In genomic region chr16:79055251-79055972, GRCh38 we compare ENCODE assay signal across 14 cellular contexts.
DNase-seq lines count a peak whose midpoint lies in the region; ATAC-seq and TF ChIP-seq lines count a peak whose summit lies in the region.
"Had no signal": no experiment of that assay in that cellular context is flagged by ENCODE, and none has a peak within 500 bp of the region (broad histone marks: within the 10 kb centered on the region; RNA-seq: fewer than 3 reads in every experiment).

No MANE protein-coding gene starts in this region.

- no peak overlapping the region for H3K9ac ChIP-seq in Loucy (ENCODE audit: low read depth, low read length, poor library complexity, severe bottlenecking)

- H3K9me2 ChIP-seq in Loucy (replicated peaks; ENCODE audit: low read depth, low read length) (no peaks in the 10 kb centered on the region), hepatocyte (replicated peaks; ENCODE audit: insufficient read depth) (no peaks in the 10 kb centered on the region)

- intact Hi-C loops in mucosa of descending colon (cut with DNase I, micrococcal nuclease) = no loop called here
- intact Hi-C loops in Right ventricle myocardium inferior (cut with DNase I) = no loop called here

- peak overlapping the region; percentile 63 for H3K4me2 ChIP-seq in Loucy (ENCODE audit: low read depth, low read length, poor library complexity, severe bottlenecking)
- no peak overlapping the region for H3K4me2 ChIP-seq in hepatocyte

- DNase-seq in hepatocyte (ENCODE audit: low spot score) (no peak), mucosa of descending colon (no peak), Right ventricle myocardium inferior (ENCODE audit: missing footprints) (no peak), COR-L47 (lab: John Stamatoyannopoulos, UW) (no peak)
- no peak for DNase-seq in effector memory CD4-positive, alpha-beta T cell
- DNase-seq: C1 segment of cervical spinal cord; Caco-2; CD4-positive, alpha-beta memory T cell; DMS153; DND-41; GOT3; H7; HCEC 1CT had no signal

- WGBS in hepatocyte (ENCODE audit: low lambda C conversion rate, missing lambda C conversion rate) = 94% methylated on average over 3 of the region's 3 CpGs

- no peak overlapping the region for H3K4me3 ChIP-seq in Loucy (ENCODE audit: low read length, poor library complexity, severe bottlenecking)
- H3K4me3 ChIP-seq in hepatocyte = no peak overlapping the region
- no peak overlapping the region for H3K4me3 ChIP-seq in mucosa of descending colon
- no peak overlapping the region for H3K4me3 ChIP-seq in effector memory CD4-positive, alpha-beta T cell (ENCODE audit: insufficient read depth, low read depth, low read length, poor library complexity, severe bottlenecking)

- TF ChIP-seq CTCF in Loucy (conservative IDR thresholded peaks at IDR 0.05; ENCODE audit: low read length) (no peak), hepatocyte (IDR thresholded peaks at IDR 0.05; ENCODE audit: poor library complexity) (no peak), mucosa of descending colon (IDR thresholded peaks at IDR 0.05) (no peak)

- no peaks in the 10 kb centered on the region for H3K9me3 ChIP-seq in Loucy (ENCODE audit: insufficient read depth, low read depth, low read length)
- no peaks in the 10 kb centered on the region for H3K9me3 ChIP-seq in hepatocyte (ENCODE audit: low read depth)
- H3K9me3 ChIP-seq in mucosa of descending colon = peaks cover 3% of the 10 kb centered on the region
- no peaks in the 10 kb centered on the region for H3K9me3 ChIP-seq in effector memory CD4-positive, alpha-beta T cell (ENCODE audit: control insufficient read depth, low read length)

- no peaks in the 10 kb centered on the region for H3F3A ChIP-seq in Loucy (ENCODE audit: low read depth)

- no peaks in the 10 kb centered on the region for H3K79me2 ChIP-seq in Loucy (ENCODE audit: insufficient read depth, low read length)
- no peaks in the 10 kb centered on the region for H3K79me2 ChIP-seq in hepatocyte

- H3K4me1 ChIP-seq in Loucy (ENCODE audit: insufficient read depth, low read length, poor library complexity, severe bottlenecking) (peaks cover 44% of the 10 kb centered on the region), hepatocyte (ENCODE audit: insufficient read depth) (peaks cover 20% of the 10 kb centered on the region), mucosa of descending colon (ENCODE audit: low read depth) (peaks cover 7% of the 10 kb centered on the region)
- H3K4me1 ChIP-seq in effector memory CD4-positive, alpha-beta T cell (ENCODE audit: control insufficient read depth, insufficient read depth, low read length, poor library complexity, severe bottlenecking) = no peaks in the 10 kb centered on the region
- H3K4me1 ChIP-seq: Caco-2 had no signal

- ATAC-seq in mucosa of descending colon (peak; percentile 60), Right ventricle myocardium inferior (no peak)

- H2AFZ ChIP-seq in Loucy (ENCODE audit: low read length) (no peak overlapping the region), hepatocyte (no peak overlapping the region)

- no peaks in the 10 kb centered on the region for H4K20me1 ChIP-seq in Loucy (ENCODE audit: insufficient read depth, low read length, poor library complexity, severe bottlenecking)
- no peaks in the 10 kb centered on the region for H4K20me1 ChIP-seq in hepatocyte (ENCODE audit: insufficient read depth, poor library complexity, severe bottlenecking)

- H3K27ac ChIP-seq in hepatocyte = peak overlapping the region; percentile 53
- no peak overlapping the region for H3K27ac ChIP-seq in effector memory CD4-positive, alpha-beta T cell (ENCODE audit: insufficient read depth, low read length, poor library complexity, severe bottlenecking)

- H3K27me3 ChIP-seq in Loucy (ENCODE audit: insufficient read depth, low read length, poor library complexity, severe bottlenecking) = no peaks in the 10 kb centered on the region
- no peaks in the 10 kb centered on the region for H3K27me3 ChIP-seq in hepatocyte
- no peaks in the 10 kb centered on the region for H3K27me3 ChIP-seq in effector memory CD4-positive, alpha-beta T cell (replicated peaks; ENCODE audit: control insufficient read depth, insufficient read depth, low read length, poor library complexity, severe bottlenecking)

- H3K36me3 ChIP-seq in Loucy (ENCODE audit: insufficient read depth, low read length) (no peaks in the 10 kb centered on the region), hepatocyte (replicated peaks; ENCODE audit: insufficient read depth, low read depth) (no peaks in the 10 kb centered on the region), mucosa of descending colon (ENCODE audit: low read depth) (no peaks in the 10 kb centered on the region)
- no peaks in the 10 kb centered on the region for H3K36me3 ChIP-seq in effector memory CD4-positive, alpha-beta T cell (ENCODE audit: control insufficient read depth, insufficient read depth, low read length)
